ENCODE assay signal across 30 cellular contexts in the genomic region with DNA sequence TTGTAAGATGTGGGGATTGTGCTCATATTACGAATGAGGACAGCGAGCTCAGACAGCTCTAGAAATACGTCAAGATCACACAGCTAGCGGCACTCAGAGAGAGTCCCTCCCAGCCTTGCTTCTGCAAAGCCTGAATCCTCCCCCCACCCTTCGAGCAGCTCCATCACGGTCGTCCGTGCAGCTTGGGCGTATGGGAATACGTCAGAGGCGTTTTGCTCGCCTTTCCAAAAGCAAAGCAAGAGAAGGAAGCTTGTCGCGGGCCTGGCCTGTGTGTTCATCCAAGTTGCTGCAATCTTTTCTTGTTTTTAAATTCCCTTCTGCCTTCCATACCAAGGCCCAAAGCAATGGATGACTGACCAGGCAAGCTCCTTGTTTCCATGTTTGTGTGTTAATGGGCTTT.
A peak's percentile ranks its signal among the peaks of the same experiment; 100 is the strongest.
DNase-seq lines count a peak whose midpoint lies in the region; ATAC-seq, FAIRE-seq and TF ChIP-seq lines count a peak whose summit lies in the region.
"Had no signal": no experiment of that assay in that cellular context is flagged by ENCODE, and none has a peak within 500 bp of the region (broad histone marks: within the 10 kb centered on the region; RNA-seq: fewer than 3 reads in every experiment).

No MANE protein-coding gene starts in this region.

- no peak overlapping the region for H3K14ac ChIP-seq in H1 (ENCODE audit: insufficient read length)

- peak overlapping the region; percentile 41 for H3K27ac Mint-ChIP-seq in progenitor cell of endocrine pancreas
- H3K27ac Mint-ChIP-seq: stimulated activated naive CD8-positive, alpha-beta T cell treated with anti-CD3 and anti-CD28 coated beads, Interleukin-15, Interleukin-2, amounts not matched to agents 100 ng/mL and 50 ng/mL, for 24 hours; T-cell had no signal

- H3K18ac ChIP-seq in H1 (ENCODE audit: extremely low read depth, low read length) = no peak overlapping the region; the same call in 1 of the 2 replicates

- no peak for TF ChIP-seq CTCF in Panc1 (IDR thresholded peaks at IDR 0.05)
- TF ChIP-seq CTCF in H1 (IDR thresholded peaks at IDR 0.05; ENCODE audit: control extremely low read depth in 1 of 3, insufficient read depth in 1 of 3, low read depth in 1 of 3, low read length in 3 of 3) = no peak
- no peak for TF ChIP-seq CTCF in progenitor cell of endocrine pancreas (IDR thresholded peaks at IDR 0.05; ENCODE audit: unreplicated experiment)

- peak; percentile 45 for DNase-seq in Ammon's horn (ENCODE audit: low spot score)
- no peak for DNase-seq in Panc1 (ENCODE audit: low read depth, low spot score)
- DNase-seq in H1 (ENCODE audit: low read depth in 1 of 2, low spot score in 2 of 2) = no peak
- DNase-seq in progenitor cell of endocrine pancreas (ENCODE audit: low spot score, unreplicated experiment) = no peak
- no peak for DNase-seq in iPS-NIHi11 (ENCODE audit: low spot score)
- DNase-seq in SW480 (ENCODE audit: low spot score) = no peak
- no peak for DNase-seq in pons (ENCODE audit: low spot score)
- DNase-seq: ACHN; activated CD4-positive, CD25-positive, alpha-beta regulatory T cell treated with anti-CD3 and anti-CD28 coated beads, Interleukin-2, amount 50 U/mL, for 72 hours; activated gamma-delta T cell treated with Interleukin-2 at 50 U/mL for 16 hours; activated T-cell treated with anti-CD3 and anti-CD28 coated beads for 4 hours; adrenal gland; DMS53; effector memory CD8-positive, alpha-beta T cell; GOT3; IMR-90; kidney; NCI-H1105; NCI-H187 treated with DMSO at 0.1 percent for 48 hours; NCI-H526 treated with DMSO at 0.1 percent for 48 hours; Peyer's patch; SJCRH30; T-cell; thyroid gland had no signal

- no peaks in the 10 kb centered on the region for H3K9me3 Mint-ChIP-seq in progenitor cell of endocrine pancreas (ENCODE audit: low read depth)
- H3K9me3 Mint-ChIP-seq: effector memory CD8-positive, alpha-beta T cell; neural crest cell; stimulated activated naive CD8-positive, alpha-beta T cell treated with anti-CD3 and anti-CD28 coated beads, Interleukin-15, Interleukin-2, amounts not matched to agents 100 ng/mL and 50 ng/mL, for 24 hours; T-cell had no signal

- no peak overlapping the region for H3K9ac ChIP-seq in H1 (replicated peaks in 1 of 4; ENCODE audit: extremely low read depth in 1 of 4, low read depth in 3 of 4, low read length in 3 of 4)

- no peaks in the 10 kb centered on the region for H3K23me2 ChIP-seq in H1 (ENCODE audit: low read depth, low read length)

- no peak for TF ChIP-seq POLR2A in H1 (IDR thresholded peaks at IDR 0.05; ENCODE audit: control extremely low read depth in 1 of 2, low read depth in 2 of 2, low read length in 2 of 2)

- H2AK5ac ChIP-seq in H1 (ENCODE audit: low read depth, low read length) = no peak overlapping the region

- H3K27me3 ChIP-seq in Panc1 (ENCODE audit: control insufficient read depth, insufficient read depth, low read length) (no peaks in the 10 kb centered on the region), H1 (replicated peaks in 1 of 4; ENCODE audit: control insufficient read depth in 3 of 4, extremely low read depth in 1 of 4, insufficient read depth in 3 of 4, low read length in 3 of 4) (0 out of 7 replicates have a peak, but pooled peaks cover 0 to 2% (median 0%) of the 10 kb centered on the region in 4 experiments)
- H3K27me3 ChIP-seq: adrenal gland, breast epithelium, Peyer's patch, SJCRH30, thyroid gland had no signal

- no peaks in the 10 kb centered on the region for H4K20me1 ChIP-seq in H1 (replicated peaks in 1 of 2; ENCODE audit: control insufficient read depth in 1 of 2, insufficient read depth in 2 of 2, low read length in 2 of 2)

- intact Hi-C loops in Panc1 (cut with micrococcal nuclease; ENCODE audit: unreplicated experiment) = no loop called here

- no peak overlapping the region for H4K91ac ChIP-seq in H1 (replicated peaks; ENCODE audit: insufficient read length, low read length)

- H4K8ac ChIP-seq in H1 (ENCODE audit: extremely low read depth, insufficient read depth, low read length) = no peak overlapping the region

- H2BK15ac ChIP-seq in H1 (ENCODE audit: low read length) = no peak overlapping the region

- no peak for TF ChIP-seq EP300 in H1 (IDR thresholded peaks at IDR 0.05; ENCODE audit: borderline replicate concordance in 1 of 2, low read depth in 2 of 2, low read length in 2 of 2)

- H3K36me3 ChIP-seq in Panc1 (ENCODE audit: control insufficient read depth, insufficient read depth, low read length) (no peaks in the 10 kb centered on the region), H1 (ENCODE audit: control insufficient read depth in 2 of 4, insufficient read depth in 4 of 4, low read length in 3 of 4) (no peaks in the 10 kb centered on the region)
- H3K36me3 ChIP-seq: adrenal gland, breast epithelium, Peyer's patch, prostate gland, SJCRH30, thyroid gland had no signal

- H3K4me1 Mint-ChIP-seq in progenitor cell of endocrine pancreas (ENCODE audit: low read depth) = peaks cover 15% of the 10 kb centered on the region

- H3K9me3 ChIP-seq in Panc1 (ENCODE audit: control insufficient read depth, insufficient read depth, low read depth, low read length) (no peaks in the 10 kb centered on the region), H1 (ENCODE audit: insufficient read depth in 2 of 2, low read depth in 1 of 2, low read length in 1 of 2) (no peaks in the 10 kb centered on the region)
- H3K9me3 ChIP-seq: adrenal gland, breast epithelium, Peyer's patch, prostate gland, SJCRH30, thyroid gland had no signal

- H2BK12ac ChIP-seq in H1 (ENCODE audit: low read depth, low read length) = 0 out of 2 replicates have a peak overlapping the region, but pooled peaks have one; percentile 80

- no peak overlapping the region for H3K56ac ChIP-seq in H1 (replicated peaks; ENCODE audit: insufficient read length, low read depth, low read length)

- H3K27me3 Mint-ChIP-seq in progenitor cell of endocrine pancreas = no peaks in the 10 kb centered on the region
- H3K27me3 Mint-ChIP-seq: effector memory CD8-positive, alpha-beta T cell; stimulated activated naive CD8-positive, alpha-beta T cell treated with anti-CD3 and anti-CD28 coated beads, Interleukin-15, Interleukin-2, amounts not matched to agents 100 ng/mL and 50 ng/mL, for 24 hours; T-cell had no signal

- H3K79me2 ChIP-seq in H1 (ENCODE audit: control insufficient read depth in 1 of 2, insufficient read depth in 2 of 2, low read length in 2 of 2) = no peaks in the 10 kb centered on the region

- 92% methylated on average over 14 of the region's 14 CpGs; no CpG with 5 or more reads in 1 of the 2 experiments for WGBS in H1 (ENCODE audit: extremely low coverage in 1 of 2, insufficient coverage in 1 of 2, insufficient read length in 1 of 2, insufficient replicate concordance in 2 of 2, low coverage in 1 of 2, low lambda C conversion rate in 2 of 2, missing lambda C conversion rate in 1 of 2), 2 experiments

- H3K79me1 ChIP-seq in H1 (ENCODE audit: low read depth, low read length) = no peaks in the 10 kb centered on the region

- H3K4ac ChIP-seq in H1 (replicated peaks; ENCODE audit: insufficient read length, low read depth, low read length) = no peak overlapping the region

- no peak overlapping the region for H3K4me2 ChIP-seq in H1 (ENCODE audit: insufficient read depth in 1 of 2, low read depth in 2 of 2, low read length in 2 of 2)

- no peak overlapping the region for H4K5ac ChIP-seq in H1 (ENCODE audit: insufficient read length, low read depth, low read length)

- no peak overlapping the region for H2BK20ac ChIP-seq in H1 (ENCODE audit: low read length)

- H2AFZ ChIP-seq in H1 (ENCODE audit: low read length) = peak overlapping the region; percentile 70

- POLR2A ChIA-PET in Panc1 (lab: Charles Lee) = no interaction called here
- POLR2A ChIA-PET in H1 (lab: Charles Lee; ENCODE audit: partially characterized antibody) = interaction anchor here (1.1 to 1.5 kb wide), 2 partner anchors 18 to 125 kb away, joined by 3 read pairs; a partner anchor contains a TSS

- CTCF ChIA-PET in Panc1 (lab: Charles Lee) (no interaction called here), H1 (lab: Charles Lee; ENCODE audit: partially characterized antibody) (interaction anchor here (1.1 to 1.4 kb wide), 5 partner anchors 9 to 38 kb away, joined by 3 to 6 read pairs (median 4); no protein-coding TSS in a partner anchor)

- no peak overlapping the region for H2BK5ac ChIP-seq in H1 (ENCODE audit: low read depth, low read length)

- in situ Hi-C loops in Panc1 (cut with HindIII; ENCODE audit: low pct_unique_long_range_greater_than_20kb, low sequenced_read_pairs) = loop anchor here (25.0 kb wide), 1 partner anchor 252 kb away; no protein-coding TSS in a partner anchor

- no TSS peak for BruUV-seq in Panc1 (replicated peaks; lab: Mats Ljungman, UMichigan)

- ATAC-seq in Panc1 = no peak
- ATAC-seq: effector memory CD8-positive, alpha-beta T cell; T-cell had no signal

- FAIRE-seq in H1 (lab: Jason Lieb, UNC) = no peak
- FAIRE-seq: colon, kidney, TTC549 had no signal

- H2BK120ac ChIP-seq in H1 (replicated peaks; ENCODE audit: low read depth, low read length) = no peak overlapping the region

- H3K4me3 ChIP-seq in Panc1 (ENCODE audit: low read depth in 2 of 2, low read length in 2 of 2) (no peak overlapping the region), H1 (ENCODE audit: extremely low read depth in 1 of 4, insufficient read depth in 2 of 4, low read depth in 3 of 4, low read length in 4 of 4) (no peak overlapping the region)
- H3K4me3 ChIP-seq: adrenal gland, breast epithelium, Peyer's patch, prostate gland, SJCRH30, thyroid gland had no signal

- H3K36me3 Mint-ChIP-seq in progenitor cell of endocrine pancreas (ENCODE audit: insufficient read depth) = no peaks in the 10 kb centered on the region
- H3K36me3 Mint-ChIP-seq: T-cell had no signal

- peak overlapping the region; percentile 74 for H3K27ac ChIP-seq in Panc1 (ENCODE audit: low read length)
- H3K27ac ChIP-seq in H1 (ENCODE audit: low read depth, low read length) = no peak overlapping the region
- H3K27ac ChIP-seq: adrenal gland, breast epithelium, Peyer's patch, prostate gland, SJCRH30, thyroid gland had no signal

- H3K4me3 Mint-ChIP-seq in progenitor cell of endocrine pancreas (ENCODE audit: low read depth) = no peak overlapping the region
- H3K4me3 Mint-ChIP-seq: effector memory CD8-positive, alpha-beta T cell; neural crest cell; stimulated activated naive CD8-positive, alpha-beta T cell treated with anti-CD3 and anti-CD28 coated beads, Interleukin-15, Interleukin-2, amounts not matched to agents 100 ng/mL and 50 ng/mL, for 24 hours; T-cell had no signal

- H3K4me1 ChIP-seq in Panc1 (ENCODE audit: control insufficient read depth, insufficient read depth, low read length) (peaks cover 15% of the 10 kb centered on the region), H1 (replicated peaks in 1 of 4; ENCODE audit: control insufficient read depth in 3 of 4, insufficient read depth in 4 of 4, low read length in 3 of 4) (peaks cover 0 to 2% (median 0%) of the 10 kb centered on the region in 4 experiments; a peak in 2 of 7 replicates)
- H3K4me1 ChIP-seq: breast epithelium, prostate gland, SJCRH30 had no signal

- no peak for TF ChIP-seq RAD21 in H1 (IDR thresholded peaks at IDR 0.05 in 1 of 2, conservative IDR thresholded peaks at IDR 0.05 in 1 of 2; ENCODE audit: low read depth in 2 of 2, low read length in 2 of 2)

- no peak overlapping the region for H3K23ac ChIP-seq in H1 (ENCODE audit: insufficient read length)

TF ChIP-seq in H1, 55 proteins besides CTCF, POLR2A, EP300 and RAD21 (continues in another document):
- no peak for TF ChIP-seq POLR2AphosphoS5 (IDR thresholded peaks at IDR 0.05; ENCODE audit: low read depth, low read length)
- TF ChIP-seq TBP (IDR thresholded peaks at IDR 0.05; ENCODE audit: low read depth, low read length) = no peak
